ENCODE assay signal across 15 cellular contexts in genomic region chr16:27764869-27765675, GRCh38.
A peak's percentile ranks its signal among the peaks of the same experiment; 100 is the strongest.
DNase-seq lines count a peak whose midpoint lies in the region; ATAC-seq, FAIRE-seq and TF ChIP-seq lines count a peak whose summit lies in the region.
"Had no signal": no experiment of that assay in that cellular context is flagged by ENCODE, and none has a peak within 500 bp of the region (broad histone marks: within the 10 kb centered on the region; RNA-seq: fewer than 3 reads in every experiment).

No MANE protein-coding gene starts in this region.

- H4K8ac ChIP-seq in mesenchymal stem cell (ENCODE audit: low read length), result no peak overlapping the region

- in situ Hi-C loops in K562 (cut with MboI), result no loop called here

- no peak overlapping the region for H2BK15ac ChIP-seq in mesenchymal stem cell (ENCODE audit: low read depth, poor library complexity, severe bottlenecking)

- H3K79me1 ChIP-seq in mesenchymal stem cell (replicated peaks; ENCODE audit: low read length, poor library complexity, severe bottlenecking), result no peaks in the 10 kb centered on the region

- no peak for TF ChIP-seq EP300 in K562 (IDR thresholded peaks at IDR 0.05; ENCODE audit: low read length)

- peak overlapping the region; percentile 42 for H2AK5ac ChIP-seq in mesenchymal stem cell (ENCODE audit: low read length, severe bottlenecking)

- peaks cover 3% of the 10 kb centered on the region for H3K9me1 ChIP-seq in K562 (ENCODE audit: control insufficient read depth, insufficient read depth, low read length)

- DNase-seq in LHCN-M2 (ENCODE audit: low read depth) (peak; percentile 42), K562 (ENCODE audit: extremely low read depth in 1 of 4, low spot score in 3 of 4) (no peak), mesenchymal stem cell (no peak), testis (peak; percentile 25), HuH-7 (ENCODE audit: low spot score) (no peak), NCI-H146 (lab: John Stamatoyannopoulos, UW) (no peak), C1 segment of cervical spinal cord (lab: John Stamatoyannopoulos, UW) (no peak)
- DNase-seq: CD4-positive, alpha-beta memory T cell; DMS79; HCEC 1CT; HFFc6 had no signal

- H3K9ac ChIP-seq in K562 (ENCODE audit: insufficient read depth in 1 of 2, low read depth in 2 of 2, low read length in 2 of 2) (0 out of 4 replicates have a peak overlapping the region, but pooled peaks of 1 of the 2 experiments have one; percentile 42), mesenchymal stem cell (ENCODE audit: low read length) (no peak overlapping the region)

- no peak overlapping the region for H3K4me2 ChIP-seq in K562 (ENCODE audit: insufficient read depth, low read length)
- H3K4me2 ChIP-seq in mesenchymal stem cell (ENCODE audit: low read length, poor library complexity, severe bottlenecking), result no peak overlapping the region

- H2AFZ ChIP-seq in K562 (ENCODE audit: low read depth, low read length) (no peak overlapping the region), mesenchymal stem cell (ENCODE audit: low read depth, low read length) (no peak overlapping the region)

- H4K20me1 ChIP-seq in K562 (replicated peaks; ENCODE audit: control insufficient read depth, insufficient read depth, low read length), result no peaks in the 10 kb centered on the region; the same call in 1 of the 2 replicates

- H3K27me3 ChIP-seq in K562 (ENCODE audit: control insufficient read depth in 2 of 2, insufficient read depth in 2 of 2, low read length in 2 of 2) (no peaks in the 10 kb centered on the region), mesenchymal stem cell (ENCODE audit: control insufficient read depth in 1 of 2, insufficient read depth in 1 of 2, low read length in 2 of 2) (no peaks in the 10 kb centered on the region), testis (no peaks in the 10 kb centered on the region)

- H3K14ac ChIP-seq in mesenchymal stem cell (ENCODE audit: low read length in 2 of 2), result no peak overlapping the region

- intact Hi-C loops in K562 (cut with micrococcal nuclease) (no loop called here), testis (cut with DNase I; ENCODE audit: low total_unique reads) (no loop called here)

- no peak overlapping the region for H2BK5ac ChIP-seq in mesenchymal stem cell (ENCODE audit: low read depth, low read length, poor library complexity, severe bottlenecking)

- POLR2A ChIA-PET in K562 (lab: Yijun Ruan, JAX), result interaction anchor here (0.9 to 1.0 kb wide), 2 partner anchors 10 to 34 kb away, joined by 3 read pairs; no protein-coding TSS in a partner anchor

- no peak for TF ChIP-seq CTCF in K562 (IDR thresholded peaks at IDR 0.05 in 2 of 3, conservative IDR thresholded peaks at IDR 0.05 in 1 of 3; ENCODE audit: insufficient read depth in 2 of 3, low read depth in 1 of 3, low read length in 3 of 3)
- TF ChIP-seq CTCF in testis (IDR thresholded peaks at IDR 0.05), result no peak

- H3K4me3 ChIP-seq in K562 (no peak overlapping the region), mesenchymal stem cell (ENCODE audit: insufficient read depth in 1 of 2, low read depth in 1 of 2, low read length in 2 of 2) (no peak overlapping the region), testis (no peak overlapping the region)
- H3K4me3 ChIP-seq: GM12878 had no signal

- no peak overlapping the region for H2BK12ac ChIP-seq in mesenchymal stem cell (ENCODE audit: low read length in 2 of 2)

- TF ChIP-seq POLR2A in K562 (conservative IDR thresholded peaks at IDR 0.05) (no peak), testis (IDR thresholded peaks at IDR 0.05) (no peak)

- H3K18ac ChIP-seq in mesenchymal stem cell (ENCODE audit: low read depth in 1 of 2, low read length in 2 of 2), result no peak overlapping the region

- H3K9me3 ChIP-seq in K562 (replicated peaks; ENCODE audit: control insufficient read depth, insufficient read depth, low read depth, low read length) (no peaks in the 10 kb centered on the region), mesenchymal stem cell (ENCODE audit: control insufficient read depth, low read length) (peaks cover 12% of the 10 kb centered on the region), testis (no peaks in the 10 kb centered on the region)

- H3K79me2 ChIP-seq in K562 (ENCODE audit: control insufficient read depth, insufficient read depth, low read length), result no peaks in the 10 kb centered on the region

- TF ChIP-seq RAD21 in K562 (CRISPR knock-in tag; conservative IDR thresholded peaks at IDR 0.05 in 1 of 2, IDR thresholded peaks at IDR 0.05 in 1 of 2), result no peak

- 56% methylated on average over 8 of the region's 8 CpGs for WGBS in K562 (ENCODE audit: insufficient coverage, low coverage, missing lambda C conversion rate)
- WGBS in mesenchymal stem cell, result 92% methylated on average over 7 of the region's 8 CpGs
- 83 to 87% methylated on average over 8 of the region's 8 CpGs for WGBS in testis, 2 donors

- H3K36me3 ChIP-seq in K562 (ENCODE audit: control insufficient read depth, insufficient read depth, low read length) (peaks cover 4% of the 10 kb centered on the region; the same call in 1 of the 3 replicates), mesenchymal stem cell (ENCODE audit: control insufficient read depth in 1 of 2, insufficient read depth in 2 of 2, low read depth in 1 of 2, low read length in 2 of 2) (peaks cover 26 to 63% of the 10 kb centered on the region in 2 experiments), testis (ENCODE audit: low read depth, missing control alignments) (no peaks in the 10 kb centered on the region)

- CTCF ChIA-PET in K562 (lab: Yijun Ruan, JAX; ENCODE audit: low intra/inter-chr PET ratio), result no interaction called here

- H3K4me1 ChIP-seq in K562 (replicated peaks in 1 of 2; ENCODE audit: control insufficient read depth in 2 of 2, insufficient read depth in 2 of 2, low read length in 2 of 2), result peaks cover 4 to 6% of the 10 kb centered on the region in 2 experiments; a peak in 3 of 5 replicates
- H3K4me1 ChIP-seq in mesenchymal stem cell (ENCODE audit: control insufficient read depth, insufficient read depth, low read depth, low read length), result peaks cover 40% of the 10 kb centered on the region
- H3K4me1 ChIP-seq in testis, result no peaks in the 10 kb centered on the region

- H3K4ac ChIP-seq in mesenchymal stem cell (ENCODE audit: low read depth in 1 of 2, low read length in 2 of 2), result no peak overlapping the region

- BruUV-seq in K562 (replicated peaks; lab: Mats Ljungman, UMichigan), result no TSS peak

- H4K91ac ChIP-seq in mesenchymal stem cell (ENCODE audit: low read length), result no peak overlapping the region

- H2BK120ac ChIP-seq in mesenchymal stem cell (ENCODE audit: low read depth, low read length), result no peak overlapping the region

- H3K27ac ChIP-seq in K562 (ENCODE audit: extremely low read depth, low read depth, low read length) (no peak overlapping the region), mesenchymal stem cell (ENCODE audit: low read length, poor library complexity, severe bottlenecking) (no peak overlapping the region), testis (no peak overlapping the region)
- H3K27ac ChIP-seq: C4-2B had no signal

- no peak for ATAC-seq in K562
- ATAC-seq: GM12878 had no signal

- FAIRE-seq in K562 (lab: Jason Lieb, UNC), result no peak
- FAIRE-seq: A204.1, GM12878, GM18507 had no signal

- H3K23ac ChIP-seq in mesenchymal stem cell (ENCODE audit: low read length in 2 of 2), result no peak overlapping the region

TF ChIP-seq in K562, 482 proteins besides CTCF, POLR2A, EP300 and RAD21:
- TF ChIP-seq ZNF445 (CRISPR knock-in tag; IDR thresholded peaks at IDR 0.05; ENCODE audit: low read depth) (no peak), ZNF696 (CRISPR knock-in tag; conservative IDR thresholded peaks at IDR 0.05) (no peak), PHF20 (IDR thresholded peaks at IDR 0.05; ENCODE audit: partially characterized antibody) (no peak), NCOA4 (IDR thresholded peaks at IDR 0.05; ENCODE audit: partially characterized antibody) (no peak), ARID4B (CRISPR knock-in tag; IDR thresholded peaks at IDR 0.05) (no peak), TOE1 (IDR thresholded peaks at IDR 0.05; ENCODE audit: borderline replicate concordance) (no peak), TOE1 (CRISPR knock-in tag; IDR thresholded peaks at IDR 0.05; ENCODE audit: borderline replicate concordance, low read depth) (no peak), NFIC (IDR thresholded peaks at IDR 0.05) (peak; percentile 60; the same call in 1 of the 2 replicates), PHF8 (IDR thresholded peaks at IDR 0.05; ENCODE audit: borderline replicate concordance, low read length) (no peak)

Comparison
In these comparisons a context has a peak if more than half of its experiments do, and no peak if none do; other contexts are left out.
1. DNase-seq: peak in LHCN-M2 (single experiment) and testis (single experiment); none in K562 (0 of 4), mesenchymal stem cell (single experiment), HuH-7 (single experiment), NCI-H146 (single experiment) and C1 segment of cervical spinal cord (0 of 14).